Comparison of ENCODE assay signal across 1 cellular context in genomic region chr16:23781176-23781575, GRCh38.
TF ChIP-seq lines count a peak whose summit lies in the region.

No MANE protein-coding gene starts in this region.

TF ChIP-seq in K562, 482 proteins besides CTCF, POLR2A, EP300 and RAD21:
- TF ChIP-seq ZNF384 (IDR thresholded peaks at IDR 0.05; ENCODE audit: low read depth, low read length) (no peak), KDM1A (IDR thresholded peaks at IDR 0.05) (peak; percentile 6 to 33; a peak in 1 of 4 replicates)
